In genomic region chr2:27083410-27084296, GRCh38 we compare ENCODE assay signal across 1 cellular context.
TF ChIP-seq lines count a peak whose summit lies in the region.

No MANE protein-coding gene starts in this region.

TF ChIP-seq in GM23338, 12 proteins besides CTCF, POLR2A, EP300 and RAD21 (continued from another document):
- TF ChIP-seq ZNF462 (CRISPR knock-in tag; IDR thresholded peaks at IDR 0.05): no peak
- no peak for TF ChIP-seq STAT1 (IDR thresholded peaks at IDR 0.05; ENCODE audit: unreplicated experiment)
- no peak for TF ChIP-seq JUNB (IDR thresholded peaks at IDR 0.05; ENCODE audit: unreplicated experiment)
- no peak for TF ChIP-seq NANOG (IDR thresholded peaks at IDR 0.05; ENCODE audit: borderline replicate concordance)
- no peak for TF ChIP-seq ETS1 (IDR thresholded peaks at IDR 0.05)
- no peak for TF ChIP-seq ZNF114 (CRISPR knock-in tag; IDR thresholded peaks at IDR 0.05)
- TF ChIP-seq EZH2phosphoT487 (IDR thresholded peaks at IDR 0.05; ENCODE audit: unreplicated experiment): no peak
- TF ChIP-seq POLR2AphosphoS5 (IDR thresholded peaks at IDR 0.05; ENCODE audit: low read depth): no peak
- TF ChIP-seq ZNF331 (CRISPR knock-in tag; IDR thresholded peaks at IDR 0.05; ENCODE audit: low read depth): no peak
